Comparison of ENCODE assay signal across 30 cellular contexts in the genomic region with DNA sequence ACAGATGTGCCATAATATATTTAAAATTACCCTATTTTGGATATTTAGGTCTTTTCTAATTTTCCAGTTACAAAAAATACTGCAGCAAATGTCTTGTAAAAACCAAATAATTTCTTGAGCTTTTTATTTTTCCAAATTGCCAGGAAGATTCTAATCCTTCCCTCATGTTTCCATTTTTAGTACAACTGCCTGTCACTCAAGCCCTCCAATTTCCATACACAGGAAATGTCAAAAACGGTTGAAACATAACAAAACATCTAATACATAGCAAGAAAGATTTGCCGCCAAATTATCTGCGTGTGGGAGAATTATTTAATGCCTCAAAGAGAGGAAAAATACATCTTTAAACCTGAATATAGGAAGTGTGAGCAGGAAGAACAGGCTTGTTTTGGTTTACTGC. TPM values are rescaled to one million over a fixed set of nuclear protein-coding genes. Genes with fewer than 3 reads are reported as not detected.
"Had no signal": no experiment of that assay in that cellular context is flagged by ENCODE, and none has a peak within 500 bp of the region (broad histone marks: within the 10 kb centered on the region; RNA-seq: fewer than 3 reads in every experiment).

No MANE protein-coding gene starts in this region.

- H3K27me3 ChIP-seq: colonic mucosa, gastrocnemius medialis, heart left ventricle, hepatocyte, left lung, neural progenitor cell, right atrium auricular region, suprapubic skin, transverse colon, upper lobe of right lung, uterus had no signal

- H3K9me3 Mint-ChIP-seq: mesothelial cell of epicardium; naive B cell; neural progenitor cell; stimulated activated naive CD8-positive, alpha-beta T cell treated with anti-CD3 and anti-CD28 coated beads, Interleukin-15, amount 100 ng/mL, for 72 hours had no signal

- H3K4me3 ChIP-seq: colonic mucosa, gastrocnemius medialis, heart left ventricle, hepatocyte, left lung, mucosa of descending colon, neural progenitor cell, right atrium auricular region, smooth muscle cell, suprapubic skin, transverse colon, upper lobe of right lung, uterus had no signal

- H3K4me2 ChIP-seq: hepatocyte, neural progenitor cell, smooth muscle cell had no signal

- H3K27me3 Mint-ChIP-seq: naive B cell; progenitor cell of endocrine pancreas; stimulated activated naive CD8-positive, alpha-beta T cell treated with anti-CD3 and anti-CD28 coated beads, Interleukin-15, amount 100 ng/mL, for 72 hours had no signal

- H3K36me3 ChIP-seq: colonic mucosa, gastrocnemius medialis, left lung, neural progenitor cell, right atrium auricular region, suprapubic skin, transverse colon, upper lobe of right lung, uterus had no signal

- H3K36me3 Mint-ChIP-seq: mesothelial cell of epicardium, naive B cell, neural progenitor cell had no signal

- H3K27ac Mint-ChIP-seq: mesothelial cell of epicardium; naive B cell; neural progenitor cell; progenitor cell of endocrine pancreas; stimulated activated naive CD8-positive, alpha-beta T cell treated with anti-CD3 and anti-CD28 coated beads, Interleukin-15, amount 100 ng/mL, for 72 hours had no signal

- H3K4me3 Mint-ChIP-seq: mesothelial cell of epicardium; neural progenitor cell; stimulated activated naive CD8-positive, alpha-beta T cell treated with anti-CD3 and anti-CD28 coated beads, Interleukin-15, amount 100 ng/mL, for 72 hours had no signal

- DNase-seq: colonic mucosa; dermis blood vessel endothelial cell; effector memory CD4-positive, alpha-beta T cell; foreskin fibroblast; gastrocnemius medialis; heart left ventricle; left cardiac atrium; left lung; mesenchymal stem cell; mucosa of descending colon; naive B cell; stimulated activated CD4-positive, alpha-beta T cell treated with anti-CD3 and anti-CD28 coated beads, Interleukin-12 subunit alpha, Interleukin-12 subunit beta, amount 100 ng/mL, for 4 hours; stimulated activated CD4-positive, alpha-beta T cell treated with anti-CD3 and anti-CD28 coated beads, Interleukin-1b, Interleukin-23, amount 100 ng/mL, for 48 hours; stimulated activated CD4-positive, alpha-beta T cell treated with anti-CD3 and anti-CD28 coated beads, Interleukin-4, amount 100 ng/mL, for 1 hour; stimulated activated CD8-positive, alpha-beta memory T cell treated with anti-CD3 and anti-CD28 coated beads, Interleukin-4, amount 100 ng/mL, for 48 hours; stimulated activated naive CD4-positive, alpha-beta T cell; stimulated activated naive CD8-positive, alpha-beta T cell treated with anti-CD3 and anti-CD28 coated beads, Interleukin-15, amount 100 ng/mL, for 72 hours; transverse colon; upper lobe of right lung; uterus had no signal

- H3K9ac ChIP-seq: neural progenitor cell, parathyroid adenoma had no signal

- H3K27ac ChIP-seq: colonic mucosa, gastrocnemius medialis, hepatocyte, left lung, neural progenitor cell, parathyroid adenoma, right atrium auricular region, suprapubic skin, transverse colon, upper lobe of right lung, uterus had no signal

- H3K9me3 ChIP-seq: colonic mucosa, gastrocnemius medialis, heart left ventricle, left lung, mucosa of descending colon, right atrium auricular region, suprapubic skin, transverse colon, upper lobe of right lung, uterus had no signal

RNA-seq across cellular contexts. Expression of a gene that starts 36.0 kb away (rescaled TPM):
- total RNA-seq: dermis blood vessel endothelial cell, glomerular endothelial cell, lung microvascular endothelial cell, mesothelial cell of epicardium, progenitor cell of endocrine pancreas had no signal
